26 cellular contexts compared by ENCODE assay signal in genomic region chr4:24211821-24212220, GRCh38.
DNase-seq lines count a peak whose midpoint lies in the region; ATAC-seq, FAIRE-seq and TF ChIP-seq lines count a peak whose summit lies in the region.
"Had no signal": no experiment of that assay in that cellular context is flagged by ENCODE, and none has a peak within 500 bp of the region (broad histone marks: within the 10 kb centered on the region; RNA-seq: fewer than 3 reads in every experiment).

No MANE protein-coding gene starts in this region.

- H2AK5ac ChIP-seq in mesendoderm (ENCODE audit: low read length): no peak overlapping the region

- H4K5ac ChIP-seq in mesendoderm (ENCODE audit: low read length): no peak overlapping the region

- H3K79me2 ChIP-seq in K562 (ENCODE audit: control insufficient read depth, insufficient read depth, low read length) (no peaks in the 10 kb centered on the region), mesendoderm (ENCODE audit: control insufficient read depth, insufficient read depth, low read length) (no peaks in the 10 kb centered on the region)
- H3K79me2 ChIP-seq: hepatocyte had no signal

- no peak overlapping the region for H2BK120ac ChIP-seq in mesendoderm (ENCODE audit: low read depth, low read length)

- no TSS peak for BruUV-seq in K562 (replicated peaks; lab: Mats Ljungman, UMichigan)

- no peak for TF ChIP-seq POLR2A in K562 (conservative IDR thresholded peaks at IDR 0.05)

- no peak overlapping the region for H3K56ac ChIP-seq in mesendoderm (ENCODE audit: low read length)

- no peak overlapping the region for H3K27ac ChIP-seq in K562 (ENCODE audit: extremely low read depth, low read depth, low read length)
- H3K27ac ChIP-seq in mesendoderm (ENCODE audit: low read depth, low read length): no peak overlapping the region
- H3K27ac ChIP-seq: gastrocnemius medialis, hepatocyte, WERI-Rb-1 had no signal

- no peak overlapping the region for H2BK5ac ChIP-seq in mesendoderm (ENCODE audit: low read length)

- H3K4me1 ChIP-seq in K562 (replicated peaks in 1 of 2; ENCODE audit: control insufficient read depth in 2 of 2, insufficient read depth in 2 of 2, low read length in 2 of 2): no peaks in the 10 kb centered on the region
- no peaks in the 10 kb centered on the region for H3K4me1 ChIP-seq in mesendoderm (ENCODE audit: control insufficient read depth, low read depth, low read length)
- H3K4me1 ChIP-seq: adrenal gland, upper lobe of right lung had no signal

- H4K8ac ChIP-seq in mesendoderm (ENCODE audit: low read depth, low read length): no peak overlapping the region

- FAIRE-seq in K562 (lab: Jason Lieb, UNC): no peak
- FAIRE-seq: endothelial cell of umbilical vein had no signal

- no peak for TF ChIP-seq CTCF in K562 (IDR thresholded peaks at IDR 0.05 in 2 of 3, conservative IDR thresholded peaks at IDR 0.05 in 1 of 3; ENCODE audit: insufficient read depth in 2 of 3, low read depth in 1 of 3, low read length in 3 of 3)

- no peaks in the 10 kb centered on the region for H3K9me3 ChIP-seq in K562 (replicated peaks; ENCODE audit: control insufficient read depth, insufficient read depth, low read depth, low read length)
- H3K9me3 ChIP-seq: adrenal gland, gastrocnemius medialis, SK-N-SH, upper lobe of right lung had no signal

- no peaks in the 10 kb centered on the region for H3K79me1 ChIP-seq in mesendoderm (ENCODE audit: low read length)

- intact Hi-C loops in K562 (cut with micrococcal nuclease) (no loop called here), posterior cingulate gyrus (cut with DNase I) (no loop called here)

- WGBS in K562 (ENCODE audit: insufficient coverage, low coverage, missing lambda C conversion rate): 0% methylated on average over 9 of the region's 9 CpGs
- 100% methylated on average over 3 of the region's 9 CpGs for WGBS in mesendoderm (ENCODE audit: extremely low coverage, insufficient coverage, low lambda C conversion rate)

- in situ Hi-C loops in K562 (cut with MboI): no loop called here

- ATAC-seq in K562 (no peak), HG03457 (IDR thresholded peaks at IDR 0.05; ENCODE audit: unreplicated experiment) (no peak)
- ATAC-seq: gastrocnemius medialis, upper lobe of right lung had no signal

- H3K4me3 ChIP-seq in K562 (no peak overlapping the region), mesendoderm (ENCODE audit: low read length) (no peak overlapping the region)
- H3K4me3 ChIP-seq: adrenal gland, gastrocnemius medialis, hepatocyte, upper lobe of right lung had no signal

- no peaks in the 10 kb centered on the region for H3K27me3 ChIP-seq in K562 (ENCODE audit: control insufficient read depth in 2 of 2, insufficient read depth in 2 of 2, low read length in 2 of 2)
- H3K27me3 ChIP-seq in mesendoderm (ENCODE audit: insufficient read depth, low read length, poor library complexity): no peaks in the 10 kb centered on the region
- H3K27me3 ChIP-seq: adrenal gland, gastrocnemius medialis, hepatocyte, upper lobe of right lung had no signal

- TF ChIP-seq EP300 in K562 (IDR thresholded peaks at IDR 0.05; ENCODE audit: low read length): no peak

- CTCF ChIA-PET in K562 (lab: Yijun Ruan, JAX; ENCODE audit: low intra/inter-chr PET ratio): no interaction called here

- H3K9ac ChIP-seq in K562 (ENCODE audit: insufficient read depth in 1 of 2, low read depth in 2 of 2, low read length in 2 of 2): no peak overlapping the region
- H3K9ac ChIP-seq in mesendoderm (ENCODE audit: low read length): no peak overlapping the region
- H3K9ac ChIP-seq: SK-N-SH had no signal

- H3K36me3 ChIP-seq in K562 (ENCODE audit: control insufficient read depth, insufficient read depth, low read length) (no peaks in the 10 kb centered on the region), mesendoderm (ENCODE audit: control insufficient read depth, insufficient read depth, low read length) (no peaks in the 10 kb centered on the region)
- H3K36me3 ChIP-seq: adrenal gland, gastrocnemius medialis, upper lobe of right lung, WERI-Rb-1 had no signal

- no peaks in the 10 kb centered on the region for H4K20me1 ChIP-seq in K562 (replicated peaks; ENCODE audit: control insufficient read depth, insufficient read depth, low read length)

- no peak overlapping the region for H3K4ac ChIP-seq in mesendoderm (ENCODE audit: low read depth, low read length)

- H3K18ac ChIP-seq in mesendoderm (ENCODE audit: low read length): no peak overlapping the region

- H3K4me2 ChIP-seq in K562 (ENCODE audit: insufficient read depth, low read length) (no peak overlapping the region), mesendoderm (ENCODE audit: low read length) (no peak overlapping the region)
- H3K4me2 ChIP-seq: hepatocyte, SK-N-SH had no signal

- no peak for TF ChIP-seq RAD21 in K562 (CRISPR knock-in tag; conservative IDR thresholded peaks at IDR 0.05 in 1 of 2, IDR thresholded peaks at IDR 0.05 in 1 of 2)

- POLR2A ChIA-PET in K562 (lab: Yijun Ruan, JAX): interaction anchor here (0.6 kb wide), 1 partner anchor 629 kb away, joined by 3 read pairs; no protein-coding TSS in a partner anchor

- DNase-seq in AG08395 (ENCODE audit: low spot score) (peak; percentile 4), HS-5 (ENCODE audit: low read depth) (peak; percentile 37), K562 (ENCODE audit: extremely low read depth in 1 of 4, low spot score in 3 of 4) (no peak), mesendoderm (peak; percentile 18), posterior cingulate gyrus (no peak), NCI-H1105 (lab: John Stamatoyannopoulos, UW) (no peak)
- DNase-seq in activated naive CD4-positive, alpha-beta T cell treated with Interleukin-2 at 50 U/mL for 16 hours: no peak
- DNase-seq: activated CD4-positive, alpha-beta T cell treated with anti-CD3 and anti-CD28 coated beads, Interleukin-2, amount 10 ng/mL, durations not matched to agents 24 days and 14 days; activated naive CD4-positive, alpha-beta T cell; activated T-cell treated with anti-CD3 and anti-CD28 coated beads, Interleukin-2, amount 50 U/mL, for 48 hours; adrenal gland; CD4-positive, CD25-positive, alpha-beta regulatory T cell; gastrocnemius medialis; GOT3; mesenchymal stem cell; NCI-H1092; NCI-H187 treated with DMSO at 0.1 percent for 48 hours; NCI-H345; NCI-H748 treated with DMSO at 0.1 percent for 48 hours; SK-N-SH; stimulated activated CD8-positive, alpha-beta memory T cell treated with anti-CD3 and anti-CD28 coated beads, Interleukin-4, amount 100 ng/mL, for 48 hours; upper lobe of right lung; WERI-Rb-1 had no signal

- no peak overlapping the region for H2AFZ ChIP-seq in K562 (ENCODE audit: low read depth, low read length)
- H2AFZ ChIP-seq: hepatocyte had no signal

- H2BK15ac ChIP-seq in mesendoderm (replicated peaks; ENCODE audit: low read depth): no peak overlapping the region

- no peak overlapping the region for H3K23ac ChIP-seq in mesendoderm (ENCODE audit: low read length)

- H3K9me1 ChIP-seq in K562 (ENCODE audit: control insufficient read depth, insufficient read depth, low read length): no peaks in the 10 kb centered on the region

TF ChIP-seq in K562, 482 proteins besides CTCF, POLR2A, EP300 and RAD21:
- TF ChIP-seq TFE3 (CRISPR knock-in tag; IDR thresholded peaks at IDR 0.05) (peak; percentile 73), AFF4 (CRISPR knock-in tag; IDR thresholded peaks at IDR 0.05) (no peak)

Comparison
In these comparisons a context has a peak if more than half of its experiments do, and no peak if none do; other contexts are left out.
1. DNase-seq: peak in AG08395 (single experiment), HS-5 (single experiment) and mesendoderm (single experiment); none in K562 (0 of 4), activated naive CD4-positive, alpha-beta T cell treated with Interleukin-2 at 50 U/mL for 16 hours (single experiment), posterior cingulate gyrus (0 of 10) and NCI-H1105 (single experiment).